ENCODE assay signal across 9 cellular contexts in genomic region chr1:85578321-85579295, GRCh38. TPM values are rescaled to one million over a fixed set of nuclear protein-coding genes. Genes with fewer than 3 reads are reported as not detected.
A peak's percentile ranks its signal among the peaks of the same experiment; 100 is the strongest.
DNase-seq lines count a peak whose midpoint lies in the region; TF ChIP-seq lines count a peak whose summit lies in the region.
"Had no signal": no experiment of that assay in that cellular context is flagged by ENCODE, and none has a peak within 500 bp of the region (broad histone marks: within the 10 kb centered on the region; RNA-seq: fewer than 3 reads in every experiment).

No MANE protein-coding gene starts in this region.

- H3K27me3 ChIP-seq in rectal smooth muscle tissue (ENCODE audit: control insufficient read depth, insufficient read depth, low read length): no peaks in the 10 kb centered on the region

- H3K9ac ChIP-seq in rectal smooth muscle tissue (ENCODE audit: low read length): no peak overlapping the region

- TF ChIP-seq CTCF in fibroblast of villous mesenchyme (IDR thresholded peaks at IDR 0.05; ENCODE audit: insufficient read depth, low read depth, low read length): no peak

- DNase-seq in EL: peak; percentile 97
- DNase-seq in SK-N-DZ (ENCODE audit: low spot score): peak; percentile 8
- DNase-seq in fibroblast of villous mesenchyme (ENCODE audit: low read depth): peak; percentile 96
- DNase-seq in activated CD4-positive, CD25-positive, alpha-beta regulatory T cell (lab: John Stamatoyannopoulos, UW): no peak
- no peak for DNase-seq in COLO668 (lab: John Stamatoyannopoulos, UW; ENCODE audit: unreplicated experiment)
- no peak for DNase-seq in NCI-H1417 treated with DMSO at 0.1 percent for 48 hours (lab: John Stamatoyannopoulos, UW)
- no peak for DNase-seq in NCI-H1694 treated with DMSO at 0.1 percent for 48 hours (lab: John Stamatoyannopoulos, UW)
- DNase-seq: NCI-H2171 had no signal

- peak overlapping the region; percentile 99 for H3K27ac ChIP-seq in rectal smooth muscle tissue (ENCODE audit: low read depth, low read length)

- H3K4me1 ChIP-seq in rectal smooth muscle tissue (ENCODE audit: control insufficient read depth, insufficient read depth, low read length): peaks cover 12% of the 10 kb centered on the region

- H3K4me3 ChIP-seq in fibroblast of villous mesenchyme (ENCODE audit: low read depth, low read length): peak overlapping the region; percentile 100
- peak overlapping the region; percentile 78 for H3K4me3 ChIP-seq in rectal smooth muscle tissue (ENCODE audit: low read length)

- no peaks in the 10 kb centered on the region for H3K36me3 ChIP-seq in rectal smooth muscle tissue (ENCODE audit: control insufficient read depth, insufficient read depth, low read length)

RNA-seq across cellular contexts. Expression of gene CCN1, which starts 2.0 kb away (rescaled TPM):
- 0.12 and 0.13 TPM in 2 replicates for polyA plus RNA-seq in SK-N-DZ (2014; cell fraction: cytosol; rRNA removed)
- 0.08 and 1.3 TPM in 2 replicates for polyA plus RNA-seq in SK-N-DZ (2014; cell fraction: nucleus; rRNA removed)
- 149 and 163 TPM in 2 replicates for total RNA-seq in fibroblast of villous mesenchyme

Comparison
In these comparisons a context has a peak if more than half of its experiments do, and no peak if none do; other contexts are left out.
1. DNase-seq: peak in EL (single experiment), SK-N-DZ (single experiment) and fibroblast of villous mesenchyme (single experiment); none in activated CD4-positive, CD25-positive, alpha-beta regulatory T cell (0 of 4), COLO668 (single experiment), NCI-H1417 treated with DMSO at 0.1 percent for 48 hours (single experiment) and NCI-H1694 treated with DMSO at 0.1 percent for 48 hours (single experiment).